ENCODE assay signal across 8 cellular contexts in genomic region chr1:32652244-32652962, GRCh38. TPM values are rescaled to one million over a fixed set of nuclear protein-coding genes. Genes with fewer than 3 reads are reported as not detected.
DNase-seq lines count a peak whose midpoint lies in the region; ATAC-seq and TF ChIP-seq lines count a peak whose summit lies in the region.
"Had no signal": no experiment of that assay in that cellular context is flagged by ENCODE, and none has a peak within 500 bp of the region (broad histone marks: within the 10 kb centered on the region; RNA-seq: fewer than 3 reads in every experiment).

No MANE protein-coding gene starts in this region.

- peak overlapping the region; percentile 80 to 89 for H3K4me3 ChIP-seq in HCT116 (replicated peaks in 1 of 2; ENCODE audit: low read depth in 1 of 2, low read length in 2 of 2)
- H3K4me3 ChIP-seq in gastroesophageal sphincter, result peak overlapping the region; percentile 68 to 85
- H3K4me3 ChIP-seq in smooth muscle cell, result peak overlapping the region; percentile 61

- H3K4me2 ChIP-seq in HCT116 (ENCODE audit: low read length) (peak overlapping the region; percentile 98), smooth muscle cell (peak overlapping the region; percentile 94)

- H3K9me3 ChIP-seq in HCT116 (ENCODE audit: control insufficient read depth in 1 of 2, insufficient read depth in 1 of 2, low read depth in 1 of 2, low read length in 2 of 2) (no peaks in the 10 kb centered on the region), T-helper 17 cell (ENCODE audit: control insufficient read depth, low read length, poor library complexity, severe bottlenecking) (no peaks in the 10 kb centered on the region), gastroesophageal sphincter (no peaks in the 10 kb centered on the region), smooth muscle cell (replicated peaks; ENCODE audit: low read depth) (no peaks in the 10 kb centered on the region)

- H3K36me3 Mint-ChIP-seq in T-helper 17 cell (ENCODE audit: low read depth), result peaks cover 6% of the 10 kb centered on the region

- no TSS peak for BruUV-seq in HCT116 (replicated peaks; lab: Mats Ljungman, UMichigan)

- TF ChIP-seq RAD21 in HCT116 (IDR thresholded peaks at IDR 0.05; ENCODE audit: low read depth), result no peak

- peak overlapping the region; percentile 99 for H3K27ac Mint-ChIP-seq in T-helper 17 cell

- no peak for TF ChIP-seq CTCF in HCT116 (IDR thresholded peaks at IDR 0.05 in 2 of 3, conservative IDR thresholded peaks at IDR 0.05 in 1 of 3; ENCODE audit: borderline replicate concordance in 1 of 3, insufficient read depth in 1 of 3, low read depth in 2 of 3, low read length in 2 of 3)
- no peak for TF ChIP-seq CTCF in gastroesophageal sphincter (IDR thresholded peaks at IDR 0.05)
- no peak for TF ChIP-seq CTCF in smooth muscle cell (IDR thresholded peaks at IDR 0.05; ENCODE audit: borderline replicate concordance, insufficient read depth, poor library complexity, severe bottlenecking)

- no peaks in the 10 kb centered on the region for H3F3A ChIP-seq in smooth muscle cell (ENCODE audit: low read depth)

- no peak for TF ChIP-seq EP300 in gastroesophageal sphincter (IDR thresholded peaks at IDR 0.05)

- RAD21 ChIA-PET in HCT116 (lab: Charles Lee; ENCODE audit: low non-redundant PET in 1 of 2, low total read pairs in 2 of 2, uncharacterized antibody in 2 of 2, unreplicated experiment in 2 of 2), result no interaction called here

- H3K4me1 ChIP-seq in HCT116 (ENCODE audit: control insufficient read depth in 1 of 2, insufficient read depth in 2 of 2, low read length in 2 of 2) (peaks cover 11 to 25% of the 10 kb centered on the region in 2 experiments; a peak in 3 of 4 replicates), gastroesophageal sphincter (peaks cover 0 to 82% (median 19%) of the 10 kb centered on the region in 3 donors), smooth muscle cell (ENCODE audit: low read depth) (peaks cover 23% of the 10 kb centered on the region)

- H3K27me3 Mint-ChIP-seq in T-helper 17 cell, result no peaks in the 10 kb centered on the region

- H3K27me3 ChIP-seq in HCT116 (ENCODE audit: insufficient read depth, low read length) (no peaks in the 10 kb centered on the region), gastroesophageal sphincter (no peaks in the 10 kb centered on the region), smooth muscle cell (ENCODE audit: low read depth) (no peaks in the 10 kb centered on the region)

- H3K27ac ChIP-seq in HCT116 (ENCODE audit: low read depth, low read length), result peak overlapping the region; percentile 95
- H3K27ac ChIP-seq in gastroesophageal sphincter, result peak overlapping the region in 2 of 4 donors; percentile 97 to 99
- peak overlapping the region; percentile 96 for H3K27ac ChIP-seq in smooth muscle cell (ENCODE audit: low read depth)

- H3K9ac ChIP-seq in HCT116 (ENCODE audit: low read length), result peak overlapping the region; percentile 99
- H3K9ac ChIP-seq in smooth muscle cell (ENCODE audit: low read depth), result peak overlapping the region; percentile 94

- no peak overlapping the region for H2AFZ ChIP-seq in HCT116 (ENCODE audit: low read depth, low read length, poor library complexity, severe bottlenecking)
- H2AFZ ChIP-seq in smooth muscle cell (ENCODE audit: low read depth), result no peak overlapping the region

- ATAC-seq in HCT116 (no peak), T-helper 17 cell (no peak), gastroesophageal sphincter (no peak), GM21390 (IDR thresholded peaks at IDR 0.05; ENCODE audit: unreplicated experiment) (no peak)

- H3K79me2 ChIP-seq in HCT116 (ENCODE audit: insufficient read depth, low read length) (peaks cover 94% of the 10 kb centered on the region), smooth muscle cell (ENCODE audit: low read depth) (peaks cover 84% of the 10 kb centered on the region)

- WGBS in gastroesophageal sphincter (ENCODE audit: low coverage in 1 of 2), 2 donors, result 75 to 86% methylated on average over 10 of the region's 16 CpGs
- WGBS in smooth muscle cell (ENCODE audit: low lambda C conversion rate), result 90% methylated on average over 16 of the region's 16 CpGs

- peak overlapping the region; percentile 93 for H3K4me3 Mint-ChIP-seq in T-helper 17 cell

- no peak for TF ChIP-seq POLR2A in HCT116 (IDR thresholded peaks at IDR 0.05; ENCODE audit: borderline replicate concordance, extremely low read depth, insufficient read depth, insufficient read length)
- no peak for TF ChIP-seq POLR2A in gastroesophageal sphincter (IDR thresholded peaks at IDR 0.05)

- H3K9me2 ChIP-seq in HCT116 (ENCODE audit: insufficient read depth), result no peaks in the 10 kb centered on the region

- DNase-seq in HCT116 (ENCODE audit: low read depth, low spot score) (no peak), T-helper 17 cell (no peak), smooth muscle cell (lab: John Stamatoyannopoulos, UW; ENCODE audit: unreplicated experiment) (no peak), iPS-NIHi11 (ENCODE audit: low spot score) (no peak), NOMO-1 treated with DMSO at 0.1 percent for 48 hours (lab: John Stamatoyannopoulos, UW; ENCODE audit: unreplicated experiment) (no peak)

- peaks cover 26 to 47% of the 10 kb centered on the region in 2 experiments for H3K36me3 ChIP-seq in HCT116 (ENCODE audit: control insufficient read depth in 1 of 2, insufficient read depth in 2 of 2, low read length in 2 of 2)
- peaks cover 0 to 43% of the 10 kb centered on the region in 2 donors for H3K36me3 ChIP-seq in gastroesophageal sphincter
- H3K36me3 ChIP-seq in smooth muscle cell (ENCODE audit: low read depth), result peaks cover 12% of the 10 kb centered on the region

- CTCF ChIA-PET in HCT116 (lab: Charles Lee), result no interaction called here

- peaks cover 13% of the 10 kb centered on the region; the same call in 1 of the 2 replicates for H4K20me1 ChIP-seq in HCT116 (ENCODE audit: insufficient read depth)
- peaks cover 40% of the 10 kb centered on the region for H4K20me1 ChIP-seq in smooth muscle cell (ENCODE audit: low read depth)

- peaks cover 48% of the 10 kb centered on the region for H3K4me1 Mint-ChIP-seq in T-helper 17 cell

- intact Hi-C loops in HCT116 (cut with micrococcal nuclease), result loop anchor here (5.0 to 10.0 kb wide), 2 partner anchors 110 to 128 kb away; no protein-coding TSS in a partner anchor

- POLR2A ChIA-PET in HCT116 (lab: Charles Lee), result no interaction called here

TF ChIP-seq in HCT116, 20 proteins besides CTCF, POLR2A, EP300 and RAD21 (continues in another document):
- TF ChIP-seq EZH2phosphoT487 (IDR thresholded peaks at IDR 0.05; ENCODE audit: borderline replicate concordance) (no peak), JUND (IDR thresholded peaks at IDR 0.05) (no peak), EGR1 (IDR thresholded peaks at IDR 0.05; ENCODE audit: low read depth) (no peak), ZNF274 (IDR thresholded peaks at IDR 0.05; ENCODE audit: low read depth, low read length) (no peak), MAX (IDR thresholded peaks at IDR 0.05) (no peak), ZBTB33 (IDR thresholded peaks at IDR 0.05; ENCODE audit: extremely low read depth, insufficient replicate concordance, low read length) (no peak), ELF1 (IDR thresholded peaks at IDR 0.05; ENCODE audit: borderline replicate concordance, low read depth) (no peak), CBX3 (IDR thresholded peaks at IDR 0.05; ENCODE audit: low read depth) (no peak), SRF (IDR thresholded peaks at IDR 0.05; ENCODE audit: low read depth) (no peak), ZFX (IDR thresholded peaks at IDR 0.05) (no peak), ATF3 (IDR thresholded peaks at IDR 0.05) (no peak), SIN3A (IDR thresholded peaks at IDR 0.05; ENCODE audit: low read depth) (no peak), SP1 (IDR thresholded peaks at IDR 0.05; ENCODE audit: low read depth) (no peak), TCF7L2 (IDR thresholded peaks at IDR 0.05; ENCODE audit: borderline replicate concordance, extremely low read depth, insufficient read depth, insufficient read length) (no peak)

RNA-seq across cellular contexts. Expression of gene RBBP4, which starts 1.4 kb away (rescaled TPM):
- total RNA-seq in HCT116 (2021; ENCODE audit: unreplicated experiment) (279 TPM), T-helper 17 cell (100 to 1,000 TPM; 130 to 152 TPM), gastroesophageal sphincter (100 to 1,000 TPM in 2 of 4 donors, 10 to 100 TPM in 2; 87.4 to 111 (median 100) TPM), smooth muscle cell (117 and 139 TPM in 2 replicates)
- polyA plus RNA-seq in HCT116 (2012), result 150 and 175 TPM in 2 replicates
- 130 and 140 TPM in 2 replicates for polyA plus RNA-seq in smooth muscle cell

RNA-seq across cellular contexts. Expression of gene ZBTB8OS, which starts 2.1 kb away (rescaled TPM):
- total RNA-seq in HCT116 (2021; ENCODE audit: unreplicated experiment), result 49.2 TPM
- 39.3 and 52.1 TPM in 2 replicates for polyA plus RNA-seq in HCT116 (2012)
- 10 to 100 TPM; 40.5 to 41.9 TPM for total RNA-seq in T-helper 17 cell
- 10 to 100 TPM; 17.7 to 31.0 (median 28.1) TPM for total RNA-seq in gastroesophageal sphincter
- 33.3 and 42.3 TPM in 2 replicates for total RNA-seq in smooth muscle cell
- 39.5 and 54.3 TPM in 2 replicates for polyA plus RNA-seq in smooth muscle cell

RNA-seq across cellular contexts. Expression of gene SYNC, which starts 50.2 kb away (rescaled TPM):
- 1.3 TPM for total RNA-seq in HCT116 (2021; ENCODE audit: unreplicated experiment)
- 0.87 and 1.5 TPM in 2 replicates for polyA plus RNA-seq in HCT116 (2012)
- not detected for total RNA-seq in T-helper 17 cell
- total RNA-seq in gastroesophageal sphincter, result 100 to 1,000 TPM; 132 to 265 (median 167) TPM
- total RNA-seq in smooth muscle cell, result 4.4 and 6.2 TPM in 2 replicates
- polyA plus RNA-seq in smooth muscle cell, result 4.6 and 4.9 TPM in 2 replicates
- total RNA-seq: T-helper 2 cell treated with Interferon-gamma antibody and Interleukin-4, amounts not matched to agents 100 ng/mL and 5 ng/mL, for 36 hours had no signal

Comparison
In these comparisons a context has a peak if more than half of its experiments do, and no peak if none do; other contexts are left out.
1. RNA of gene SYNC, which starts 50.2 kb away (total RNA-seq): 132 to 265 TPM in gastroesophageal sphincter; 4.4 to 6.2 TPM in smooth muscle cell, 1.3 TPM in HCT116 (single experiment) and not detected in T-helper 17 cell; every median in the first group is over 10 times any median in the second.
2. Peak in every context shown above with its lines, with median percentiles within 50 percentile points of each other: H3K4me3 ChIP-seq.